ENCODE assay signal across 24 cellular contexts in the genomic region with DNA sequence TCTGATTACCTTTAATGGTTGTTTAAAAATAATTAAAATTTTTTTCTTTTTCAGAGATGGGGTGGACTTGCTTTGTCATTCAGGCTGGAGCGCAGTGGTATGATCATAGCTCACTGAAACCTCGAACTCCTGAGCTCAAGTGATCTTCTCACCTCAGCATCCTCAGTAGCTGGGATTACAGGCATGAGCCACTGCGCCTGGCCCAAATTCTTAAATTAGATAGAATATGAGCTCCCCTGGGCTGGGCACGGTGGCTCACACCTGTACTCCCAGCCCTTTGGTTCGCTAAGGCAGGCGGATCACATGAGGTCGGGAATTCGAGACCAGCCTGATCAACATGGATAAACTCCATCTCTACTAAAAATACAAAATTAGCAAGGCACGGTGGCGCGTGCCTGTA. TPM values are rescaled to one million over a fixed set of nuclear protein-coding genes. Genes with fewer than 3 reads are reported as not detected.
DNase-seq lines count a peak whose midpoint lies in the region; ATAC-seq and TF ChIP-seq lines count a peak whose summit lies in the region.
"Had no signal": no experiment of that assay in that cellular context is flagged by ENCODE, and none has a peak within 500 bp of the region (broad histone marks: within the 10 kb centered on the region; RNA-seq: fewer than 3 reads in every experiment).

No MANE protein-coding gene starts in this region.

- no peaks in the 10 kb centered on the region for H3K27me3 ChIP-seq in spleen (replicated peaks in 1 of 7)
- H3K27me3 ChIP-seq: BE2C; BLaER1 treated with 17β-estradiol and CSF1 and Interleukin-3, amounts not matched to agents 10 nM and 100 nM had no signal

- CTCF ChIA-PET in activated CD4-positive, alpha-beta memory T cell treated with anti-CD3 and anti-CD28 coated beads for 36 hours (lab: Charles Lee) = interaction anchor here (0.7 to 1.3 kb wide), 3 partner anchors 22 to 92 kb away, joined by 3 to 4 read pairs (median 3); no protein-coding TSS in a partner anchor
- CTCF ChIA-PET in activated CD4-positive, alpha-beta memory T cell treated with anti-CD3 and anti-CD28 coated beads, Interleukin-2, amount 10 ng/mL, durations not matched to agents 7 days and 5 days (lab: Charles Lee) = interaction anchor here (0.6 to 1.3 kb wide), 3 partner anchors 21 to 889 kb away, joined by 3 to 5 read pairs (median 3); no protein-coding TSS in a partner anchor
- CTCF ChIA-PET in HEK293 (lab: Yijun Ruan, JAX) = interaction anchor here (0.6 to 1.4 kb wide), 2 partner anchors 35 to 397 kb away, joined by 3 read pairs; no protein-coding TSS in a partner anchor

- H3K4me1 Mint-ChIP-seq in activated CD4-positive, alpha-beta memory T cell treated with anti-CD3 and anti-CD28 coated beads for 36 hours (ENCODE audit: low read depth) = peaks cover 20% of the 10 kb centered on the region
- peaks cover 6% of the 10 kb centered on the region for H3K4me1 Mint-ChIP-seq in activated CD4-positive, alpha-beta memory T cell treated with anti-CD3 and anti-CD28 coated beads, Interleukin-2, amount 10 ng/mL, durations not matched to agents 7 days and 5 days
- peaks cover 4% of the 10 kb centered on the region for H3K4me1 Mint-ChIP-seq in activated T-helper 17 cell treated with anti-CD3 and anti-CD28 coated beads, Interleukin-2, amount 50 U/mL, for 72 hours
- no peaks in the 10 kb centered on the region for H3K4me1 Mint-ChIP-seq in stimulated activated memory B cell treated with anti-CD40 and anti-IgM and Interleukin-4, amounts not matched to agents 10 μg/mL and 1 μg/mL and 100 μg/mL, for 72 hours
- H3K4me1 Mint-ChIP-seq: CD8-positive, alpha-beta memory T cell had no signal

- TF ChIP-seq POLR2A in spleen (IDR thresholded peaks at IDR 0.05) = no peak

- H3K4me3 ChIP-seq in HEK293 (ENCODE audit: low read depth, low read length) = no peak overlapping the region
- no peak overlapping the region for H3K4me3 ChIP-seq in spleen
- H3K4me3 ChIP-seq: A549; BLaER1 treated with 17β-estradiol and CSF1 and Interleukin-3, amounts not matched to agents 10 nM and 100 nM; GM12878; GM23248 had no signal

- H3K27ac Mint-ChIP-seq in activated CD4-positive, alpha-beta memory T cell treated with anti-CD3 and anti-CD28 coated beads for 36 hours = peak overlapping the region; percentile 77
- no peak overlapping the region for H3K27ac Mint-ChIP-seq in activated CD4-positive, alpha-beta memory T cell treated with anti-CD3 and anti-CD28 coated beads, Interleukin-2, amount 10 ng/mL, durations not matched to agents 7 days and 5 days
- peak overlapping the region; percentile 70 for H3K27ac Mint-ChIP-seq in activated T-helper 17 cell treated with anti-CD3 and anti-CD28 coated beads, Interleukin-2, amount 50 U/mL, for 72 hours
- H3K27ac Mint-ChIP-seq in stimulated activated memory B cell treated with anti-CD40 and anti-IgM and Interleukin-4, amounts not matched to agents 10 μg/mL and 1 μg/mL and 100 μg/mL, for 72 hours = no peak overlapping the region
- H3K27ac Mint-ChIP-seq: CD4-positive, alpha-beta T cell had no signal

- H3K4me3 Mint-ChIP-seq in activated CD4-positive, alpha-beta memory T cell treated with anti-CD3 and anti-CD28 coated beads for 36 hours = no peak overlapping the region
- no peak overlapping the region for H3K4me3 Mint-ChIP-seq in activated CD4-positive, alpha-beta memory T cell treated with anti-CD3 and anti-CD28 coated beads, Interleukin-2, amount 10 ng/mL, durations not matched to agents 7 days and 5 days
- H3K4me3 Mint-ChIP-seq in activated T-helper 17 cell treated with anti-CD3 and anti-CD28 coated beads, Interleukin-2, amount 50 U/mL, for 72 hours = no peak overlapping the region
- H3K4me3 Mint-ChIP-seq in stimulated activated memory B cell treated with anti-CD40 and anti-IgM and Interleukin-4, amounts not matched to agents 10 μg/mL and 1 μg/mL and 100 μg/mL, for 72 hours = no peak overlapping the region
- H3K4me3 Mint-ChIP-seq: CD14-positive monocyte; CD4-positive, alpha-beta T cell; CD8-positive, alpha-beta memory T cell had no signal

- 94 to 98% (median 97%) methylated on average over 11 of the region's 11 CpGs for WGBS in spleen, 5 donors

- no peak for DNase-seq in activated CD4-positive, alpha-beta memory T cell treated with anti-CD3 and anti-CD28 coated beads for 36 hours
- DNase-seq in activated CD4-positive, alpha-beta memory T cell treated with anti-CD3 and anti-CD28 coated beads, Interleukin-2, amount 10 ng/mL, durations not matched to agents 7 days and 5 days = no peak
- DNase-seq in spleen (peak; percentile 37), NCI-H146 (lab: John Stamatoyannopoulos, UW) (no peak)
- DNase-seq: 8988T; ACHN; AML-193; BE2C; CD4-positive, alpha-beta T cell; CD8-positive, alpha-beta memory T cell; DMS 273 treated with DMSO at 0.1 percent for 48 hours; DMS79; EL; GDM1; GM23248; H7; HCEC 1CT had no signal

- intact Hi-C loops in activated CD4-positive, alpha-beta memory T cell treated with anti-CD3 and anti-CD28 coated beads for 36 hours (cut with micrococcal nuclease) = no loop called here
- intact Hi-C loops in spleen (cut with DNase I; ENCODE audit: low total_unique reads) = no loop called here

- ATAC-seq in activated T-helper 17 cell treated with anti-CD3 and anti-CD28 coated beads, Interleukin-2, amount 50 U/mL, for 72 hours (replicated peaks) = no peak
- no peak for ATAC-seq in stimulated activated memory B cell treated with anti-CD40 and anti-IgM and Interleukin-4, amounts not matched to agents 10 μg/mL and 1 μg/mL and 100 μg/mL, for 72 hours
- ATAC-seq: A549, GM12878 had no signal

- H3K36me3 ChIP-seq in HEK293 (ENCODE audit: control insufficient read depth in 2 of 2, insufficient read depth in 1 of 2, low read length in 2 of 2) (peaks cover 42 to 83% of the 10 kb centered on the region in 2 experiments), spleen (peaks cover 0 to 100% (median 89%) of the 10 kb centered on the region in 6 donors)

- H3K27ac ChIP-seq in HEK293 (ENCODE audit: extremely low read depth, low read depth, low read length) (no peak overlapping the region), spleen (no peak overlapping the region)
- H3K27ac ChIP-seq: A549; BLaER1 treated with 17β-estradiol and CSF1 and Interleukin-3, amounts not matched to agents 10 nM and 100 nM; GM23248 had no signal

- H3K9me3 ChIP-seq in HEK293 (ENCODE audit: control insufficient read depth, insufficient read depth, low read depth, low read length) = no peaks in the 10 kb centered on the region
- H3K9me3 ChIP-seq in spleen = no peaks in the 10 kb centered on the region
- H3K9me3 ChIP-seq: A549; BE2C; BLaER1 treated with 17β-estradiol and CSF1 and Interleukin-3, amounts not matched to agents 10 nM and 100 nM had no signal

- H3K36me3 Mint-ChIP-seq in activated CD4-positive, alpha-beta memory T cell treated with anti-CD3 and anti-CD28 coated beads for 36 hours = peaks cover 39% of the 10 kb centered on the region
- H3K36me3 Mint-ChIP-seq in activated CD4-positive, alpha-beta memory T cell treated with anti-CD3 and anti-CD28 coated beads, Interleukin-2, amount 10 ng/mL, durations not matched to agents 7 days and 5 days (ENCODE audit: low read depth) = peaks cover 57% of the 10 kb centered on the region
- H3K36me3 Mint-ChIP-seq in activated T-helper 17 cell treated with anti-CD3 and anti-CD28 coated beads, Interleukin-2, amount 50 U/mL, for 72 hours (ENCODE audit: low read depth) = peaks cover 95% of the 10 kb centered on the region
- peaks cover 55% of the 10 kb centered on the region for H3K36me3 Mint-ChIP-seq in stimulated activated memory B cell treated with anti-CD40 and anti-IgM and Interleukin-4, amounts not matched to agents 10 μg/mL and 1 μg/mL and 100 μg/mL, for 72 hours

- H3K9me3 Mint-ChIP-seq in activated CD4-positive, alpha-beta memory T cell treated with anti-CD3 and anti-CD28 coated beads for 36 hours = no peaks in the 10 kb centered on the region
- H3K9me3 Mint-ChIP-seq in activated CD4-positive, alpha-beta memory T cell treated with anti-CD3 and anti-CD28 coated beads, Interleukin-2, amount 10 ng/mL, durations not matched to agents 7 days and 5 days = no peaks in the 10 kb centered on the region
- no peaks in the 10 kb centered on the region for H3K9me3 Mint-ChIP-seq in activated T-helper 17 cell treated with anti-CD3 and anti-CD28 coated beads, Interleukin-2, amount 50 U/mL, for 72 hours
- H3K9me3 Mint-ChIP-seq in stimulated activated memory B cell treated with anti-CD40 and anti-IgM and Interleukin-4, amounts not matched to agents 10 μg/mL and 1 μg/mL and 100 μg/mL, for 72 hours = no peaks in the 10 kb centered on the region
- H3K9me3 Mint-ChIP-seq: CD14-positive monocyte; CD4-positive, alpha-beta T cell; CD8-positive, alpha-beta memory T cell had no signal

- no peak for TF ChIP-seq CTCF in HEK293 (tag by site-specific recombination; IDR thresholded peaks at IDR 0.05)
- no peak for TF ChIP-seq CTCF in spleen (IDR thresholded peaks at IDR 0.05 in 8 of 11, conservative IDR thresholded peaks at IDR 0.05 in 3 of 11)

- POLR2A ChIA-PET in activated CD4-positive, alpha-beta memory T cell treated with anti-CD3 and anti-CD28 coated beads for 36 hours (lab: Charles Lee) = no interaction called here
- POLR2A ChIA-PET in activated CD4-positive, alpha-beta memory T cell treated with anti-CD3 and anti-CD28 coated beads, Interleukin-2, amount 10 ng/mL, durations not matched to agents 7 days and 5 days (lab: Charles Lee) = interaction anchor here (1.6 to 2.2 kb wide), 2 partner anchors 16 to 17 kb away, joined by 3 to 9 read pairs; partner anchors contain the start of gene CERS2
- POLR2A ChIA-PET in HEK293 (lab: Yijun Ruan, JAX) = interaction anchor here (0.7 to 1.1 kb wide), 4 partner anchors 10 to 593 kb away, joined by 3 to 5 read pairs (median 4); no protein-coding TSS in a partner anchor

- H3K4me1 ChIP-seq in HEK293 (ENCODE audit: control insufficient read depth, insufficient read depth, low read length) = no peaks in the 10 kb centered on the region
- peaks cover 0 to 7% (median 2%) of the 10 kb centered on the region in 6 donors for H3K4me1 ChIP-seq in spleen
- H3K4me1 ChIP-seq: A549, BE2C had no signal

- no peaks in the 10 kb centered on the region for H3K27me3 Mint-ChIP-seq in activated CD4-positive, alpha-beta memory T cell treated with anti-CD3 and anti-CD28 coated beads for 36 hours
- no peaks in the 10 kb centered on the region for H3K27me3 Mint-ChIP-seq in activated CD4-positive, alpha-beta memory T cell treated with anti-CD3 and anti-CD28 coated beads, Interleukin-2, amount 10 ng/mL, durations not matched to agents 7 days and 5 days
- H3K27me3 Mint-ChIP-seq in activated T-helper 17 cell treated with anti-CD3 and anti-CD28 coated beads, Interleukin-2, amount 50 U/mL, for 72 hours = no peaks in the 10 kb centered on the region
- no peaks in the 10 kb centered on the region for H3K27me3 Mint-ChIP-seq in stimulated activated memory B cell treated with anti-CD40 and anti-IgM and Interleukin-4, amounts not matched to agents 10 μg/mL and 1 μg/mL and 100 μg/mL, for 72 hours
- H3K27me3 Mint-ChIP-seq: CD4-positive, alpha-beta T cell; CD8-positive, alpha-beta memory T cell had no signal

RNA-seq across cellular contexts. Expression of gene CERS2, which starts 17.0 kb away (rescaled TPM):
- total RNA-seq in activated CD4-positive, alpha-beta memory T cell treated with anti-CD3 and anti-CD28 coated beads for 36 hours = 100 to 1,000 TPM; 153 to 160 TPM
- total RNA-seq in activated CD4-positive, alpha-beta memory T cell treated with anti-CD3 and anti-CD28 coated beads, Interleukin-2, amount 10 ng/mL, durations not matched to agents 7 days and 5 days = 100 to 1,000 TPM; 177 to 181 TPM
- 100 to 1,000 TPM; 114 to 212 TPM for total RNA-seq in activated T-helper 17 cell treated with anti-CD3 and anti-CD28 coated beads, Interleukin-2, amount 50 U/mL, for 72 hours
- total RNA-seq in spleen = 100 to 1,000 TPM in 3 of 7 donors, 10 to 100 TPM in 4; 71.8 to 128 (median 98.1) TPM
- polyA plus RNA-seq in spleen = 10 to 100 TPM; 63.4 to 69.9 (median 65.1) TPM

RNA-seq across cellular contexts. Expression of gene ANXA9, which starts 24.4 kb away (rescaled TPM):
- under 1 TPM in 1 of 2 experiments, not detected in 1; 0.19 TPM for total RNA-seq in activated CD4-positive, alpha-beta memory T cell treated with anti-CD3 and anti-CD28 coated beads for 36 hours
- total RNA-seq in activated CD4-positive, alpha-beta memory T cell treated with anti-CD3 and anti-CD28 coated beads, Interleukin-2, amount 10 ng/mL, durations not matched to agents 7 days and 5 days = not detected
- total RNA-seq in activated T-helper 17 cell treated with anti-CD3 and anti-CD28 coated beads, Interleukin-2, amount 50 U/mL, for 72 hours = under 1 TPM; 0.19 to 0.30 TPM
- total RNA-seq in spleen = under 1 TPM in 5 of 7 donors, not detected in 2; 0.13 to 0.92 (median 0.51) TPM
- polyA plus RNA-seq in spleen = under 1 TPM; 0.12 to 0.32 (median 0.22) TPM
- total RNA-seq: CD4-positive, alpha-beta T cell; CD8-positive, alpha-beta memory T cell; GM12878; GM23248 had no signal
- polyA plus RNA-seq: CD8-positive, alpha-beta memory T cell had no signal

RNA-seq across cellular contexts. Expression of gene SETDB1, which starts 31.5 kb away (rescaled TPM):
- total RNA-seq in activated CD4-positive, alpha-beta memory T cell treated with anti-CD3 and anti-CD28 coated beads for 36 hours = 10 to 100 TPM; 42.3 to 50.0 TPM
- 10 to 100 TPM; 49.5 to 51.5 TPM for total RNA-seq in activated CD4-positive, alpha-beta memory T cell treated with anti-CD3 and anti-CD28 coated beads, Interleukin-2, amount 10 ng/mL, durations not matched to agents 7 days and 5 days
- 10 to 100 TPM; 49.3 to 74.3 TPM for total RNA-seq in activated T-helper 17 cell treated with anti-CD3 and anti-CD28 coated beads, Interleukin-2, amount 50 U/mL, for 72 hours
- total RNA-seq in spleen = 10 to 100 TPM; 50.0 to 82.4 (median 62.7) TPM
- polyA plus RNA-seq in spleen = 10 to 100 TPM; 16.9 to 28.0 (median 27.7) TPM

RNA-seq across cellular contexts. Expression of gene MINDY1, which starts 49.0 kb away (rescaled TPM):
- total RNA-seq in activated CD4-positive, alpha-beta memory T cell treated with anti-CD3 and anti-CD28 coated beads for 36 hours = 10 to 100 TPM; 16.4 to 18.3 TPM
- total RNA-seq in activated CD4-positive, alpha-beta memory T cell treated with anti-CD3 and anti-CD28 coated beads, Interleukin-2, amount 10 ng/mL, durations not matched to agents 7 days and 5 days = 10 to 100 TPM; 19.9 to 20.5 TPM
- total RNA-seq in activated T-helper 17 cell treated with anti-CD3 and anti-CD28 coated beads, Interleukin-2, amount 50 U/mL, for 72 hours = 10 to 100 TPM; 10.9 to 22.6 TPM
- total RNA-seq in spleen = 10 to 100 TPM; 23.8 to 51.1 (median 31.4) TPM
- polyA plus RNA-seq in spleen = 10 to 100 TPM in 1 of 3 donors, 1 to 10 TPM in 2; 3.3 to 10.4 (median 3.9) TPM

RNA-seq across cellular contexts. Expression of gene PRUNE1, which starts 50.6 kb away (rescaled TPM):
- 10 to 100 TPM; 12.5 to 17.5 TPM for total RNA-seq in activated CD4-positive, alpha-beta memory T cell treated with anti-CD3 and anti-CD28 coated beads for 36 hours
- total RNA-seq in activated CD4-positive, alpha-beta memory T cell treated with anti-CD3 and anti-CD28 coated beads, Interleukin-2, amount 10 ng/mL, durations not matched to agents 7 days and 5 days = 10 to 100 TPM; 13.8 to 16.6 TPM
- total RNA-seq in activated T-helper 17 cell treated with anti-CD3 and anti-CD28 coated beads, Interleukin-2, amount 50 U/mL, for 72 hours = 10 to 100 TPM; 12.5 to 15.3 TPM
- total RNA-seq in spleen = 10 to 100 TPM; 15.7 to 22.6 (median 17.7) TPM
- 10 to 100 TPM in 1 of 3 donors, 1 to 10 TPM in 2; 9.2 to 12.8 (median 9.9) TPM for polyA plus RNA-seq in spleen

Comparison
In these comparisons a context has a peak if more than half of its experiments do, and no peak if none do; other contexts are left out.
1. H3K27ac Mint-ChIP-seq: peak in activated CD4-positive, alpha-beta memory T cell treated with anti-CD3 and anti-CD28 coated beads for 36 hours (single experiment) and activated T-helper 17 cell treated with anti-CD3 and anti-CD28 coated beads, Interleukin-2, amount 50 U/mL, for 72 hours (single experiment); none in activated CD4-positive, alpha-beta memory T cell treated with anti-CD3 and anti-CD28 coated beads, Interleukin-2, amount 10 ng/mL, durations not matched to agents 7 days and 5 days (single experiment) and stimulated activated memory B cell treated with anti-CD40 and anti-IgM and Interleukin-4, amounts not matched to agents 10 μg/mL and 1 μg/mL and 100 μg/mL, for 72 hours (single experiment).